20 cellular contexts compared by ENCODE assay signal in genomic region chrX:72392816-72393800, GRCh38.
DNase-seq lines count a peak whose midpoint lies in the region; TF ChIP-seq lines count a peak whose summit lies in the region.
"Had no signal": no experiment of that assay in that cellular context is flagged by ENCODE, and none has a peak within 500 bp of the region (broad histone marks: within the 10 kb centered on the region; RNA-seq: fewer than 3 reads in every experiment).

No MANE protein-coding gene starts in this region.

- no peaks in the 10 kb centered on the region for H3K27me3 Mint-ChIP-seq in neural progenitor cell (ENCODE audit: insufficient read depth, low read depth)
- H3K27me3 Mint-ChIP-seq: B cell; CD4-positive, alpha-beta T cell had no signal

- H3K9ac ChIP-seq in adipocyte (ENCODE audit: low read length): peak overlapping the region; percentile 45
- no peak overlapping the region for H3K9ac ChIP-seq in neural progenitor cell

- DNase-seq in D341Med (ENCODE audit: low spot score): peak; percentile 20
- DNase-seq in adipocyte (ENCODE audit: low read depth): peak; percentile 24
- peak; percentile 8 for DNase-seq in fibroblast of the aortic adventitia (ENCODE audit: low read depth)
- peak; percentile 55 for DNase-seq in neural progenitor cell (ENCODE audit: low spot score)
- no peak for DNase-seq in SKM-1 (lab: John Stamatoyannopoulos, UW; ENCODE audit: unreplicated experiment)
- DNase-seq in activated CD4-positive, CD25-positive, alpha-beta regulatory T cell treated with anti-CD3 and anti-CD28 coated beads, Interleukin-2, amount 50 U/mL, for 72 hours: no peak
- no peak for DNase-seq in NCI-H1694 treated with DMSO at 0.1 percent for 48 hours (lab: John Stamatoyannopoulos, UW)
- no peak for DNase-seq in NCI-H524 treated with DMSO at 0.1 percent for 48 hours (lab: John Stamatoyannopoulos, UW)
- DNase-seq: Calu3; CD4-positive, alpha-beta T cell; H7; IMR-90; Karpas-422; MG63; NCI-H1092; NCI-H1694; NCI-H748 treated with DMSO at 0.1 percent for 48 hours; PC-9 had no signal

- H3K9me3 ChIP-seq in adipocyte (ENCODE audit: control insufficient read depth, low read length) (no peaks in the 10 kb centered on the region), neural progenitor cell (ENCODE audit: low read depth) (no peaks in the 10 kb centered on the region)
- H3K9me3 ChIP-seq: MG63 had no signal

- no peaks in the 10 kb centered on the region for H3K79me2 ChIP-seq in neural progenitor cell (ENCODE audit: low read depth)

- peak overlapping the region; percentile 21 for H3K4me3 ChIP-seq in adipocyte (ENCODE audit: low read length)
- H3K4me3 ChIP-seq in fibroblast of the aortic adventitia (ENCODE audit: low read depth, low read length): no peak overlapping the region
- no peak overlapping the region for H3K4me3 ChIP-seq in neural progenitor cell
- H3K4me3 ChIP-seq: MG63, PC-9 had no signal

- TF ChIP-seq CTCF in fibroblast of the aortic adventitia (IDR thresholded peaks at IDR 0.05; ENCODE audit: insufficient read depth, low read length) (no peak), neural progenitor cell (IDR thresholded peaks at IDR 0.05) (no peak)

- H3K27ac Mint-ChIP-seq in neural progenitor cell: no peak overlapping the region
- H3K27ac Mint-ChIP-seq: B cell; CD4-positive, alpha-beta T cell had no signal

- H3K4me3 Mint-ChIP-seq in neural progenitor cell: no peak overlapping the region
- H3K4me3 Mint-ChIP-seq: B cell; CD4-positive, alpha-beta T cell had no signal

- peaks cover 53% of the 10 kb centered on the region for H3K4me1 ChIP-seq in adipocyte (ENCODE audit: control insufficient read depth, insufficient read depth, low read length)
- H3K4me1 ChIP-seq in neural progenitor cell: peaks cover 37% of the 10 kb centered on the region

- H3K27me3 ChIP-seq in adipocyte (replicated peaks; ENCODE audit: control insufficient read depth, insufficient read depth, low read length) (peaks cover 35% of the 10 kb centered on the region), neural progenitor cell (no peaks in the 10 kb centered on the region)
- H3K27me3 ChIP-seq: MG63 had no signal

- peaks cover 19% of the 10 kb centered on the region for H3F3A ChIP-seq in neural progenitor cell (ENCODE audit: low read depth)

- peak overlapping the region; percentile 51 for H3K4me2 ChIP-seq in neural progenitor cell
- H3K4me2 ChIP-seq: PC-9 had no signal

- no peaks in the 10 kb centered on the region for H3K36me3 ChIP-seq in adipocyte (ENCODE audit: control insufficient read depth, insufficient read depth, low read length, severe bottlenecking)
- H3K36me3 ChIP-seq in neural progenitor cell: no peaks in the 10 kb centered on the region
- H3K36me3 ChIP-seq: MG63 had no signal

- H3K36me3 Mint-ChIP-seq in neural progenitor cell: peaks cover 2% of the 10 kb centered on the region

- H4K20me1 ChIP-seq in neural progenitor cell (ENCODE audit: low read depth): no peaks in the 10 kb centered on the region

- H3K27ac ChIP-seq in neural progenitor cell: peak overlapping the region; percentile 64
- H3K27ac ChIP-seq: 22Rv1, PC-9 had no signal

- peaks cover 21% of the 10 kb centered on the region for H3K4me1 Mint-ChIP-seq in neural progenitor cell
- H3K4me1 Mint-ChIP-seq: B cell had no signal

- H2AFZ ChIP-seq in neural progenitor cell (replicated peaks): no peak overlapping the region
- H2AFZ ChIP-seq: PC-9 had no signal

- no peaks in the 10 kb centered on the region for H3K9me3 Mint-ChIP-seq in neural progenitor cell
- H3K9me3 Mint-ChIP-seq: CD4-positive, alpha-beta T cell had no signal

Comparison
In these comparisons a context has a peak if more than half of its experiments do, and no peak if none do; other contexts are left out.
1. DNase-seq: peak in D341Med (single experiment), adipocyte (single experiment), fibroblast of the aortic adventitia (single experiment) and neural progenitor cell (single experiment); none in SKM-1 (single experiment), activated CD4-positive, CD25-positive, alpha-beta regulatory T cell treated with anti-CD3 and anti-CD28 coated beads, Interleukin-2, amount 50 U/mL, for 72 hours (single experiment), NCI-H1694 treated with DMSO at 0.1 percent for 48 hours (single experiment) and NCI-H524 treated with DMSO at 0.1 percent for 48 hours (single experiment).